Comparison of ENCODE assay signal across 8 cellular contexts in the genomic region with DNA sequence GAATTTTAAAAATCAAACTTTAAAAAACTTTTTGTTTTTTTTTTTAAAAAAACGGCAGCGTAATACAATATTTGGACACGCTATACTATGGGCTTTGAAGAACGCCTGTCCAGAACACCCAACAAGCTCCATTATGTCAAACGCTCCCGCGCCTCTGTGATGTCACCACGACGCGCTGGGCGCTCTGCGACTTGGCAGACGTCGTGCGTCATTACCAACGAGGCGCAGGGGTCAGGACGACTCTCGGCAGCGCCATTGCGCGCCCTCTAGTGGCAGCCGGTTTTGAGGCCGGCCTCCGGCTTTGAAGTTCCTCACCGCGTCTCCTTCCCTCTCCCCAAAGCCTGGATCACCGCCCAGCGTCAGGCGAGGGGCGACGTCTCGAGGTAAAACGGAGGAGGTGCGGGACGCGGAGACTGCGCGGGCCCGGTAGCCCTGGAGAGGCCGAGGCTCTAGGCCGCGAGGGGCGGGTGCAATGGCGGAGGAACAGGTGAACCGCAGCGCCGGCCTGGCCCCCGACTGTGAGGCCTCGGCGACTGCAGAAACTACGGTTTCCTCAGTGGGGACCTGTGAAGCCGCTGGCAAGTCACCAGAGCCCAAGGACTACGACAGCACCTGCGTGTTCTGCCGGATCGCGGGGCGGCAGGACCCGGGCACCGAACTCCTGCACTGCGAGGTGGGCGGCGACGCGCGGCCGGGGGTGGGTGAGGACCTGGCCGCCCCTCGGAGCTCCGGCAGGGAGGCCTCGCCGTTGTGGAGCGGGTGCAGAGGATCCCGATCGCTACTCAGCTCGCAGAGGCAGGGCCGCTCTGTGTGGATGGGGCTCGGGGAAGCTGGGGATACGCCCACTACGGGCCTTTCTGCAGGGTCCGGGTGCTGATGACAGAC. TPM values are rescaled to one million over a fixed set of nuclear protein-coding genes. Genes with fewer than 3 reads are reported as not detected.
A peak's percentile ranks its signal among the peaks of the same experiment; 100 is the strongest.
DNase-seq lines count a peak whose midpoint lies in the region; ATAC-seq and TF ChIP-seq lines count a peak whose summit lies in the region.

A gene (plus strand): TSS at position 265 of the 885 bp plus-strand sequence. CDS start 208 bp downstream, at position 473.

- peak within 1 kb of the TSS; percentile 79 for H3K4me2 ChIP-seq in DND-41 (ENCODE audit: insufficient read depth, low read length)
- H3K4me2 ChIP-seq in KMS-11, result peak within 1 kb of the TSS; percentile 70

- H3K4me3 ChIP-seq in DND-41 (ENCODE audit: low read depth in 1 of 2, low read length in 2 of 2) (peak within 1 kb of the TSS; percentile 77 to 92), KMS-11 (IDR thresholded peaks at IDR 0.05; ENCODE audit: insufficient read depth, low read depth, low read length) (no peak within 1 kb of the TSS), Panc1 (ENCODE audit: low read depth in 2 of 2, low read length in 2 of 2) (peak within 1 kb of the TSS; percentile 72 to 87), muscle layer of colon (ENCODE audit: low read depth in 1 of 2, low read length in 2 of 2) (peak within 1 kb of the TSS; percentile 78 to 93)

- peaks cover 3% of the 10 kb centered on the region; the same call in 1 of the 2 replicates for H3K36me3 ChIP-seq in DND-41 (ENCODE audit: insufficient read depth, low read length)
- H3K36me3 ChIP-seq in KMS-11 (ENCODE audit: insufficient read depth), result no peaks in the 10 kb centered on the region
- H3K36me3 ChIP-seq in Panc1 (ENCODE audit: control insufficient read depth, insufficient read depth, low read length), result no peaks in the 10 kb centered on the region
- H3K36me3 ChIP-seq in muscle layer of colon (ENCODE audit: insufficient read depth, low read length), result no peaks in the 10 kb centered on the region

- POLR2A ChIA-PET in Panc1 (lab: Charles Lee), result interaction anchor here (0.5 to 0.7 kb wide), 2 partner anchors 279 to 1343 kb away, joined by 3 to 7 read pairs; no protein-coding TSS in a partner anchor

- H3K79me2 ChIP-seq in DND-41 (ENCODE audit: insufficient read depth, low read length) (peaks cover 44% of the 10 kb centered on the region), KMS-11 (ENCODE audit: insufficient read depth, low read depth) (no peaks in the 10 kb centered on the region; the same call in 1 of the 2 replicates)

- H3K9ac ChIP-seq in DND-41 (ENCODE audit: low read depth, low read length), result peak within 1 kb of the TSS; percentile 93
- peak within 1 kb of the TSS; percentile 90 for H3K9ac ChIP-seq in KMS-11
- peak within 1 kb of the TSS; percentile 73 for H3K9ac ChIP-seq in muscle layer of colon (ENCODE audit: low read length)

- ATAC-seq in DND-41 (ENCODE audit: insufficient read depth, low read depth) (peak; percentile 85), GM21737 (IDR thresholded peaks at IDR 0.05; ENCODE audit: unreplicated experiment) (peak; percentile 95), Panc1 (peak; percentile 97), esophagus mucosa (peak; percentile 94)

- DNase-seq in DND-41 (peak; percentile 96), Panc1 (ENCODE audit: low read depth, low spot score) (peak; percentile 92)
- DNase-seq in activated T-cell treated with anti-CD3 and anti-CD28 coated beads, Interleukin-2, amount 50 U/mL, for 48 hours, result peak; percentile 98 to 99
- peak; percentile 97 for DNase-seq in stimulated activated CD8-positive, alpha-beta memory T cell treated with anti-CD3 and anti-CD28 coated beads, Interleukin-7, amount 100 ng/mL, for 24 hours (ENCODE audit: low read depth)

- H3K27me3 ChIP-seq in DND-41 (ENCODE audit: insufficient read depth, low read length, poor library complexity) (no peaks in the 10 kb centered on the region), KMS-11 (ENCODE audit: insufficient read depth, low read depth) (no peaks in the 10 kb centered on the region), Panc1 (ENCODE audit: control insufficient read depth, insufficient read depth, low read length) (no peaks in the 10 kb centered on the region), muscle layer of colon (ENCODE audit: control insufficient read depth in 1 of 2, insufficient read depth in 2 of 2, low read length in 2 of 2) (no peaks in the 10 kb centered on the region)

- BruUV-seq in Panc1 (replicated peaks; lab: Mats Ljungman, UMichigan), result no TSS peak

- H4K20me1 ChIP-seq in DND-41 (ENCODE audit: insufficient read depth, low read length), result no peaks in the 10 kb centered on the region
- H4K20me1 ChIP-seq in KMS-11 (ENCODE audit: insufficient read depth), result no peaks in the 10 kb centered on the region

- H3K9me3 ChIP-seq in DND-41 (ENCODE audit: insufficient read depth, low read length, severe bottlenecking), result peaks cover 8% of the 10 kb centered on the region
- no peaks in the 10 kb centered on the region for H3K9me3 ChIP-seq in Panc1 (ENCODE audit: control insufficient read depth, insufficient read depth, low read depth, low read length)
- H3K9me3 ChIP-seq in muscle layer of colon (ENCODE audit: low read length), result no peaks in the 10 kb centered on the region

- in situ Hi-C loops in Panc1 (cut with HindIII; ENCODE audit: low pct_unique_long_range_greater_than_20kb, low sequenced_read_pairs), result no loop called here

- intact Hi-C loops in Panc1 (cut with micrococcal nuclease; ENCODE audit: unreplicated experiment), result loop anchor here (2.0 kb wide), 1 partner anchor 176 kb away; no protein-coding TSS in a partner anchor

- H3K4me1 ChIP-seq in DND-41 (ENCODE audit: insufficient read depth, low read length) (peaks cover 25% of the 10 kb centered on the region), KMS-11 (ENCODE audit: low read depth, poor library complexity, severe bottlenecking) (peaks cover 12% of the 10 kb centered on the region), Panc1 (ENCODE audit: control insufficient read depth, insufficient read depth, low read length) (peaks cover 23% of the 10 kb centered on the region), muscle layer of colon (ENCODE audit: insufficient read depth, low read length) (peaks cover 20% of the 10 kb centered on the region)

- CTCF ChIA-PET in Panc1 (lab: Charles Lee), result interaction anchor here (0.5 to 1.8 kb wide), 22 partner anchors 8 to 1086 kb away, joined by 3 to 16 read pairs (median 4); a partner anchor contains a TSS

- TF ChIP-seq CTCF in DND-41 (IDR thresholded peaks at IDR 0.05; ENCODE audit: borderline replicate concordance, extremely low read depth, low read length, poor library complexity, severe bottlenecking) (peak; percentile 97), KMS-11 (conservative IDR thresholded peaks at IDR 0.05; ENCODE audit: low read depth, low read length) (peak; percentile 77), Panc1 (IDR thresholded peaks at IDR 0.05) (peak; percentile 100)

- H3K27ac ChIP-seq in DND-41 (ENCODE audit: low read length) (peak within 1 kb of the TSS; percentile 88), KMS-11 (peak within 1 kb of the TSS; percentile 79), Panc1 (ENCODE audit: low read length) (peak within 1 kb of the TSS; percentile 81), muscle layer of colon (ENCODE audit: low read depth, low read length) (peak within 1 kb of the TSS; percentile 97)

- H2AFZ ChIP-seq in DND-41 (ENCODE audit: low read depth, low read length), result peak within 1 kb of the TSS; percentile 93
- peak within 1 kb of the TSS; percentile 78 for H2AFZ ChIP-seq in KMS-11 (ENCODE audit: low read depth)

RNA-seq across cellular contexts. Expression of the gene that starts here (rescaled TPM):
- 11.5 TPM for total RNA-seq in Panc1 (2021; ENCODE audit: unreplicated experiment)
- 8.8 TPM for polyA plus RNA-seq in Panc1 (2012; ENCODE audit: insufficient read length)
- 11.3 TPM for total RNA-seq in esophagus mucosa
